Comparison of ENCODE assay signal across 13 cellular contexts in the genomic region with DNA sequence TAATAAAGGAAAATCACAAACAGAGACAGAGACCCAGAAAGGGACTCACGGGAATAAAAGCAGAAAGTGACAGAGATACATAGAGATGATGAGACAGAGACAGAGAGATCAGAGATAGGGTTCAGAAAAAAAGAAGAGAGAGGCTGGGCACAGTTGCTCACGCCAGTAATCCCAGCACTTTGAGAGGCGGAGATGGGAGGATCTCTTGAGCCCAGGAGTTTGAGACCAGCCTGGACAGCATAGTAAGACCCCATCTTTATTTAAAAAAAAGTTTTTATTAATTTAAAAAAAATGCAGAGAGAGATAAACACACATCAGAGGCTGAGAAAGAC. TPM values are rescaled to one million over a fixed set of nuclear protein-coding genes. Genes with fewer than 3 reads are reported as not detected.
DNase-seq lines count a peak whose midpoint lies in the region; ATAC-seq and TF ChIP-seq lines count a peak whose summit lies in the region.
"Had no signal": no experiment of that assay in that cellular context is flagged by ENCODE, and none has a peak within 500 bp of the region (broad histone marks: within the 10 kb centered on the region; RNA-seq: fewer than 3 reads in every experiment).

No MANE protein-coding gene starts in this region.

- H3K4me2 ChIP-seq in mesenchymal stem cell (ENCODE audit: low read length, poor library complexity, severe bottlenecking): no peak overlapping the region

- no peak overlapping the region for H3K4ac ChIP-seq in mesenchymal stem cell (ENCODE audit: low read depth in 1 of 2, low read length in 2 of 2)

- no peak for ATAC-seq in activated naive CD8-positive, alpha-beta T cell treated with anti-CD3 and anti-CD28 coated beads, Interleukin-2, amount 50 U/mL, for 24 hours

- no peak overlapping the region for H2BK15ac ChIP-seq in mesenchymal stem cell (ENCODE audit: low read depth, poor library complexity, severe bottlenecking)

- 94% methylated on average over 1 of the region's 3 CpGs for WGBS in mesenchymal stem cell

- no peak overlapping the region for H3K9ac ChIP-seq in mesenchymal stem cell (ENCODE audit: low read length)

- no peak overlapping the region for H2BK12ac ChIP-seq in mesenchymal stem cell (ENCODE audit: low read length in 2 of 2)

- H4K8ac ChIP-seq in mesenchymal stem cell (ENCODE audit: low read length): no peak overlapping the region

- no peak overlapping the region for H3K18ac ChIP-seq in mesenchymal stem cell (ENCODE audit: low read depth in 1 of 2, low read length in 2 of 2)

- no peaks in the 10 kb centered on the region for H3K79me1 ChIP-seq in mesenchymal stem cell (replicated peaks; ENCODE audit: low read length, poor library complexity, severe bottlenecking)

- peaks cover 53% of the 10 kb centered on the region for H3K4me1 Mint-ChIP-seq in activated naive CD8-positive, alpha-beta T cell (ENCODE audit: low read depth)
- peaks cover 55% of the 10 kb centered on the region for H3K4me1 Mint-ChIP-seq in activated naive CD8-positive, alpha-beta T cell treated with anti-CD3 and anti-CD28 coated beads, Interleukin-2, amount 50 U/mL, for 24 hours
- H3K4me1 Mint-ChIP-seq in activated naive CD8-positive, alpha-beta T cell treated with anti-CD3 and anti-CD28 coated beads for 36 hours: peaks cover 39% of the 10 kb centered on the region
- H3K4me1 Mint-ChIP-seq in immature natural killer cell (peaks cover 72 to 81% of the 10 kb centered on the region in 2 donors), type B pancreatic cell (ENCODE audit: unreplicated experiment) (peaks cover 43% of the 10 kb centered on the region)

- no peak overlapping the region for H3K23ac ChIP-seq in mesenchymal stem cell (ENCODE audit: low read length in 2 of 2)

- peak overlapping the region; percentile 38 for H3K4me3 Mint-ChIP-seq in activated naive CD8-positive, alpha-beta T cell
- no peak overlapping the region for H3K4me3 Mint-ChIP-seq in activated naive CD8-positive, alpha-beta T cell treated with anti-CD3 and anti-CD28 coated beads, Interleukin-2, amount 50 U/mL, for 24 hours
- peak overlapping the region; percentile 33 for H3K4me3 Mint-ChIP-seq in activated naive CD8-positive, alpha-beta T cell treated with anti-CD3 and anti-CD28 coated beads for 36 hours
- peak overlapping the region; percentile 75 to 97 (median 96) for H3K4me3 Mint-ChIP-seq in immature natural killer cell
- peak overlapping the region; percentile 76 for H3K4me3 Mint-ChIP-seq in type B pancreatic cell

- no peak overlapping the region for H3K14ac ChIP-seq in mesenchymal stem cell (ENCODE audit: low read length in 2 of 2)

- no peaks in the 10 kb centered on the region for H3K36me3 ChIP-seq in mesenchymal stem cell (ENCODE audit: control insufficient read depth in 1 of 2, insufficient read depth in 2 of 2, low read depth in 1 of 2, low read length in 2 of 2)
- H3K36me3 ChIP-seq: MG63 had no signal

- peaks cover 23% of the 10 kb centered on the region for H3K4me1 ChIP-seq in mesenchymal stem cell (ENCODE audit: control insufficient read depth, insufficient read depth, low read depth, low read length)

- DNase-seq in activated naive CD8-positive, alpha-beta T cell treated with anti-CD3 and anti-CD28 coated beads, Interleukin-2, amount 50 U/mL, for 24 hours: no peak
- DNase-seq in activated naive CD8-positive, alpha-beta T cell treated with anti-CD3 and anti-CD28 coated beads for 36 hours: no peak
- no peak for DNase-seq in immature natural killer cell
- DNase-seq in type B pancreatic cell (ENCODE audit: extremely low spot score, unreplicated experiment): no peak
- no peak for DNase-seq in NCI-H1436 (lab: John Stamatoyannopoulos, UW)
- DNase-seq in mesenchymal stem cell: no peak
- DNase-seq in AG08395 (ENCODE audit: low spot score): no peak
- DNase-seq: activated CD4-positive, CD25-positive, alpha-beta regulatory T cell treated with anti-CD3 and anti-CD28 coated beads, Interleukin-2, amount 50 U/mL, for 72 hours; cortex of kidney; MG63; NCI-H2029 treated with DMSO at 0.1 percent for 48 hours; stimulated activated CD4-positive, alpha-beta T cell treated with anti-CD3 and anti-CD28 coated beads, Interleukin-2, amount 100 ng/mL, for 24 hours had no signal

- no peak overlapping the region for H3K4me3 ChIP-seq in mesenchymal stem cell (ENCODE audit: insufficient read depth in 1 of 2, low read depth in 1 of 2, low read length in 2 of 2)
- H3K4me3 ChIP-seq: MG63 had no signal

- H3K9me3 Mint-ChIP-seq in activated naive CD8-positive, alpha-beta T cell (ENCODE audit: low read depth): no peaks in the 10 kb centered on the region
- no peaks in the 10 kb centered on the region for H3K9me3 Mint-ChIP-seq in activated naive CD8-positive, alpha-beta T cell treated with anti-CD3 and anti-CD28 coated beads, Interleukin-2, amount 50 U/mL, for 24 hours
- no peaks in the 10 kb centered on the region for H3K9me3 Mint-ChIP-seq in activated naive CD8-positive, alpha-beta T cell treated with anti-CD3 and anti-CD28 coated beads for 36 hours
- H3K9me3 Mint-ChIP-seq in immature natural killer cell: peaks cover 0 to 2% (median 0%) of the 10 kb centered on the region in 6 donors
- no peaks in the 10 kb centered on the region for H3K9me3 Mint-ChIP-seq in type B pancreatic cell

- no peak overlapping the region for H3K27ac ChIP-seq in mesenchymal stem cell (ENCODE audit: low read length, poor library complexity, severe bottlenecking)

- no peaks in the 10 kb centered on the region for H3K9me3 ChIP-seq in mesenchymal stem cell (ENCODE audit: control insufficient read depth, low read length)
- H3K9me3 ChIP-seq: MG63 had no signal

- H3K27me3 Mint-ChIP-seq in activated naive CD8-positive, alpha-beta T cell: no peaks in the 10 kb centered on the region
- no peaks in the 10 kb centered on the region for H3K27me3 Mint-ChIP-seq in activated naive CD8-positive, alpha-beta T cell treated with anti-CD3 and anti-CD28 coated beads, Interleukin-2, amount 50 U/mL, for 24 hours
- no peaks in the 10 kb centered on the region for H3K27me3 Mint-ChIP-seq in activated naive CD8-positive, alpha-beta T cell treated with anti-CD3 and anti-CD28 coated beads for 36 hours
- peaks cover 32 to 42% (median 37%) of the 10 kb centered on the region in 3 donors for H3K27me3 Mint-ChIP-seq in immature natural killer cell (ENCODE audit: low read depth in 3 of 3)
- H3K27me3 Mint-ChIP-seq in type B pancreatic cell: peaks cover 4% of the 10 kb centered on the region

- H2BK120ac ChIP-seq in mesenchymal stem cell (ENCODE audit: low read depth, low read length): no peak overlapping the region

- H4K91ac ChIP-seq in mesenchymal stem cell (ENCODE audit: low read length): no peak overlapping the region

- H2BK5ac ChIP-seq in mesenchymal stem cell (ENCODE audit: low read depth, low read length, poor library complexity, severe bottlenecking): no peak overlapping the region

- TF ChIP-seq CTCF in type B pancreatic cell (conservative IDR thresholded peaks at IDR 0.05): no peak

- no peak overlapping the region for H3K27ac Mint-ChIP-seq in activated naive CD8-positive, alpha-beta T cell
- no peak overlapping the region for H3K27ac Mint-ChIP-seq in activated naive CD8-positive, alpha-beta T cell treated with anti-CD3 and anti-CD28 coated beads, Interleukin-2, amount 50 U/mL, for 24 hours
- no peak overlapping the region for H3K27ac Mint-ChIP-seq in activated naive CD8-positive, alpha-beta T cell treated with anti-CD3 and anti-CD28 coated beads for 36 hours
- peak overlapping the region; percentile 99 to 100 (median 100) for H3K27ac Mint-ChIP-seq in immature natural killer cell
- H3K27ac Mint-ChIP-seq in type B pancreatic cell: peak overlapping the region; percentile 87

- H3K27me3 ChIP-seq in mesenchymal stem cell (ENCODE audit: control insufficient read depth in 1 of 2, insufficient read depth in 1 of 2, low read length in 2 of 2): no peaks in the 10 kb centered on the region
- H3K27me3 ChIP-seq: MG63 had no signal

- H2AFZ ChIP-seq in mesenchymal stem cell (ENCODE audit: low read depth, low read length): no peak overlapping the region

- peaks cover 2% of the 10 kb centered on the region for H3K36me3 Mint-ChIP-seq in activated naive CD8-positive, alpha-beta T cell
- H3K36me3 Mint-ChIP-seq in activated naive CD8-positive, alpha-beta T cell treated with anti-CD3 and anti-CD28 coated beads, Interleukin-2, amount 50 U/mL, for 24 hours (ENCODE audit: low read depth): peaks cover 8% of the 10 kb centered on the region
- H3K36me3 Mint-ChIP-seq in activated naive CD8-positive, alpha-beta T cell treated with anti-CD3 and anti-CD28 coated beads for 36 hours: peaks cover 9% of the 10 kb centered on the region
- peaks cover 4 to 10% (median 7%) of the 10 kb centered on the region in 3 donors for H3K36me3 Mint-ChIP-seq in immature natural killer cell
- H3K36me3 Mint-ChIP-seq in type B pancreatic cell: no peaks in the 10 kb centered on the region

- no peak overlapping the region for H2AK5ac ChIP-seq in mesenchymal stem cell (ENCODE audit: low read length, severe bottlenecking)

RNA-seq across cellular contexts. Expression of gene FOSB, which starts 19.4 kb away (rescaled TPM):
- 10 to 100 TPM in 1 of 2 experiments, 1 to 10 TPM in 1; 9.7 to 10.5 TPM for total RNA-seq in activated naive CD8-positive, alpha-beta T cell treated with anti-CD3 and anti-CD28 coated beads for 36 hours
- 10 to 100 TPM; 11.6 to 30.1 (median 11.6) TPM for polyA plus RNA-seq in immature natural killer cell
- total RNA-seq in type B pancreatic cell (ENCODE audit: low replicate concordance): 28.4 and 178 TPM in 2 replicates
- polyA plus RNA-seq in mesenchymal stem cell (2013, experiment 1 of 2): 167 TPM
- 130 TPM for polyA plus RNA-seq in mesenchymal stem cell (2013, experiment 2 of 2)

RNA-seq across cellular contexts. Expression of gene ERCC1, which starts 24.7 kb away (rescaled TPM):
- total RNA-seq in activated naive CD8-positive, alpha-beta T cell treated with anti-CD3 and anti-CD28 coated beads for 36 hours: 10 to 100 TPM; 50.0 to 53.2 TPM
- 10 to 100 TPM; 50.8 to 62.2 (median 54.5) TPM for polyA plus RNA-seq in immature natural killer cell
- total RNA-seq in type B pancreatic cell (ENCODE audit: low replicate concordance): 57.3 and 71.8 TPM in 2 replicates
- 96.4 TPM for polyA plus RNA-seq in mesenchymal stem cell (2013, experiment 1 of 2)
- polyA plus RNA-seq in mesenchymal stem cell (2013, experiment 2 of 2): 96.1 TPM

RNA-seq across cellular contexts. Expression of gene POLR1G, which starts 41.9 kb away (rescaled TPM):
- 10 to 100 TPM; 27.0 to 27.1 TPM for total RNA-seq in activated naive CD8-positive, alpha-beta T cell treated with anti-CD3 and anti-CD28 coated beads for 36 hours
- 1 to 10 TPM in 1 of 3 donors, under 1 TPM in 2; 0.43 to 2.3 (median 0.77) TPM for polyA plus RNA-seq in immature natural killer cell
- 7.2 and 9.5 TPM in 2 replicates for total RNA-seq in type B pancreatic cell (ENCODE audit: low replicate concordance)
- 6.0 TPM for polyA plus RNA-seq in mesenchymal stem cell (2013, experiment 1 of 2)
- polyA plus RNA-seq in mesenchymal stem cell (2013, experiment 2 of 2): 6.5 TPM

RNA-seq across cellular contexts. Expression of gene PPP1R13L, which starts 43.5 kb away (rescaled TPM):
- total RNA-seq in activated naive CD8-positive, alpha-beta T cell treated with anti-CD3 and anti-CD28 coated beads for 36 hours: 1 to 10 TPM; 3.6 to 4.7 TPM
- under 1 TPM in 2 of 3 donors, not detected in 1; 0.08 to 0.84 TPM for polyA plus RNA-seq in immature natural killer cell
- 38.6 and 110 TPM in 2 replicates for total RNA-seq in type B pancreatic cell (ENCODE audit: low replicate concordance)
- polyA plus RNA-seq in mesenchymal stem cell (2013, experiment 1 of 2): 9.0 TPM
- 9.8 TPM for polyA plus RNA-seq in mesenchymal stem cell (2013, experiment 2 of 2)

RNA-seq across cellular contexts. Expression of gene RTN2, which starts 48.5 kb away (rescaled TPM):
- 1 to 10 TPM; 1.3 to 1.8 TPM for total RNA-seq in activated naive CD8-positive, alpha-beta T cell treated with anti-CD3 and anti-CD28 coated beads for 36 hours
- polyA plus RNA-seq in immature natural killer cell: under 1 TPM in 2 of 3 donors, not detected in 1; 0.48 to 0.80 TPM
- 11.9 and 13.0 TPM in 2 replicates for total RNA-seq in type B pancreatic cell (ENCODE audit: low replicate concordance)
- 30.0 TPM for polyA plus RNA-seq in mesenchymal stem cell (2013, experiment 1 of 2)
- 31.0 TPM for polyA plus RNA-seq in mesenchymal stem cell (2013, experiment 2 of 2)

Comparison
In these comparisons a context has a peak if more than half of its experiments do, and no peak if none do; other contexts are left out.
1. H3K27ac Mint-ChIP-seq: peak in immature natural killer cell (6 of 6) and type B pancreatic cell (single experiment); none in activated naive CD8-positive, alpha-beta T cell (single experiment), activated naive CD8-positive, alpha-beta T cell treated with anti-CD3 and anti-CD28 coated beads, Interleukin-2, amount 50 U/mL, for 24 hours (single experiment) and activated naive CD8-positive, alpha-beta T cell treated with anti-CD3 and anti-CD28 coated beads for 36 hours (single experiment).